1 cellular context compared by ENCODE assay signal in the genomic region with DNA sequence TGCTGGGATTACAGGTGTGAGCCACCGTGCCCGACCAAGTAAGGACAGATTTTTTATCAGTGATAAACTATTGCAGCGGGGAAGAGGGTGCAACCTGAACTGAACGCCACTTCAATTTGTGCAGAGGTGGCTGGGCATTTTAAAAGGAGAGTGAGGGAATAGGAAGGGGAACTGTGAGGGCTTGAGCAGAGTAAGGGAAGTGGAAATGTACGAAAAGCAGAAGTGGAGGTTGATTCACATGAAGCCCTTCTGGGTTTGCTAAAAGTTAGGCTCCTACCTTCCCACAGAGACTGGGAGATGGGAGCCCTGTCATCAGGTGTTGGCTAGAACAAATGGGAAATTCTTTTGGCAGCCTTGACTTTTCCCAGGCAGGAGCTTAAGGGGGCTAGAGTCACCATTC.
TF ChIP-seq lines count a peak whose summit lies in the region.

No MANE protein-coding gene starts in this region.

TF ChIP-seq in K562, 482 proteins besides CTCF, POLR2A, EP300 and RAD21:
- TF ChIP-seq SPI1 (IDR thresholded peaks at IDR 0.05; ENCODE audit: borderline replicate concordance, low read depth, low read length), result peak; percentile 87; the same call in 1 of the 2 replicates
- TF ChIP-seq HDAC2 (IDR thresholded peaks at IDR 0.05), result no peak
- no peak for TF ChIP-seq TCF7L2 (IDR thresholded peaks at IDR 0.05; ENCODE audit: low read depth, low read length)
